In the genomic region with DNA sequence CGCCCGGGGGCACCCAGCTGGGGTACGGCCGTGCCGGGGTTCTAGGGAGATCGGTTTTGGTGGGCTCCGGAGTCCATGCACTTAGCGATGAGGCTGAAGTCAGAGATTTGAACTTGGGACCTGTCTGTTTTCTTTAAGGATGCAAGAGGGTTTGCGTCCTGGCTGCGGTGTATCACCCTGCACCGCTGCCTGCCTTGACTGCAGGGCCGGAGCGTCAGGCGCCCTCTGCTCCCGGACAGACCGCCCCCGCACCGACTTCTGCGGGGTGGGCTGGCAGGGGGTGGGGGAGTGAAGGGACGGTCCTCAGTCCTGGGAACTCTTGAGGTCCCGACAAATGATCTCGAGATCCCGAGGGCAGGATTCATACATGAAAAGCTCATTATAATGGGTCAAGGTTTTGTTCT, we compare ENCODE assay signal across 8 cellular contexts. TPM values are rescaled to one million over a fixed set of nuclear protein-coding genes. Genes with fewer than 3 reads are reported as not detected.
DNase-seq lines count a peak whose midpoint lies in the region; ATAC-seq, FAIRE-seq and TF ChIP-seq lines count a peak whose summit lies in the region.

No MANE protein-coding gene starts in this region.

- no peak for DNase-seq in AG09309 (ENCODE audit: low read depth)
- DNase-seq in Right ventricle myocardium superior = no peak
- DNase-seq in retinal pigment epithelial cell (ENCODE audit: low read depth) = no peak
- no peak for DNase-seq in HT-29 (ENCODE audit: low spot score)
- no peak for DNase-seq in GM12892 (ENCODE audit: insufficient read length)

- no peak for TF ChIP-seq POLR2A in GM12892 (IDR thresholded peaks at IDR 0.05; ENCODE audit: low read depth, low read length)

- TF ChIP-seq CTCF in AG09309 (IDR thresholded peaks at IDR 0.05; ENCODE audit: control insufficient read depth, insufficient read depth, low read depth, low read length, missing control alignments) = no peak
- no peak for TF ChIP-seq CTCF in HEK293 (tag by site-specific recombination; IDR thresholded peaks at IDR 0.05)
- TF ChIP-seq CTCF in VCaP (conservative IDR thresholded peaks at IDR 0.05) = no peak
- no peak for TF ChIP-seq CTCF in retinal pigment epithelial cell (conservative IDR thresholded peaks at IDR 0.05; ENCODE audit: low read depth, low read length)

- peak overlapping the region; percentile 53; the same call in 1 of the 2 replicates for H3K27ac ChIP-seq in HEK293 (ENCODE audit: extremely low read depth, low read depth, low read length)
- H3K27ac ChIP-seq in VCaP = peak overlapping the region; percentile 68

- POLR2A ChIA-PET in HEK293 (lab: Yijun Ruan, JAX) = interaction anchor here (0.6 to 2.3 kb wide), 11 partner anchors 8 to 160 kb away, joined by 3 to 9 read pairs (median 5); a partner anchor contains a TSS

- H3K9me3 ChIP-seq in HEK293 (ENCODE audit: control insufficient read depth, insufficient read depth, low read depth, low read length) = no peaks in the 10 kb centered on the region

- peak; percentile 9 for ATAC-seq in Right ventricle myocardium superior (ENCODE audit: poor library complexity)
- ATAC-seq in HG03196 (IDR thresholded peaks at IDR 0.05; ENCODE audit: unreplicated experiment) = no peak

- intact Hi-C loops in Right ventricle myocardium superior (cut with DNase I) = no loop called here

- H3K4me1 ChIP-seq in HEK293 (ENCODE audit: control insufficient read depth, insufficient read depth, low read length) = no peaks in the 10 kb centered on the region

- no peak for FAIRE-seq in GM12892 (lab: Jason Lieb, UNC)

- H3K36me3 ChIP-seq in HEK293 (ENCODE audit: control insufficient read depth in 2 of 2, insufficient read depth in 1 of 2, low read length in 2 of 2) = peaks cover 4 to 20% of the 10 kb centered on the region in 2 experiments; a peak in 2 of 3 replicates

- H3K4me3 ChIP-seq in AG09309 (ENCODE audit: control insufficient read depth, low read depth, low read length) (peak overlapping the region; percentile 90), HEK293 (ENCODE audit: low read depth, low read length) (peak overlapping the region; percentile 78), retinal pigment epithelial cell (ENCODE audit: low read length) (peak overlapping the region; percentile 80)

- CTCF ChIA-PET in HEK293 (lab: Yijun Ruan, JAX) = interaction anchor here (0.6 to 2.4 kb wide), 12 partner anchors 8 to 474 kb away, joined by 3 to 16 read pairs (median 5); a partner anchor contains a TSS

TF ChIP-seq in HEK293, 187 proteins besides CTCF, POLR2A, EP300 and RAD21:
- TF ChIP-seq GLIS2 (tag by site-specific recombination; IDR thresholded peaks at IDR 0.05) = 0 out of 2 replicates have a peak, but pooled peaks have one; percentile 12
- no peak for TF ChIP-seq ZNF747 (tag by site-specific recombination; IDR thresholded peaks at IDR 0.05)
- peak; percentile 32; the same call in 1 of the 2 replicates for TF ChIP-seq ZBTB20 (tag by site-specific recombination; IDR thresholded peaks at IDR 0.05)
- no peak for TF ChIP-seq SP3 (tag by site-specific recombination; IDR thresholded peaks at IDR 0.05)
- TF ChIP-seq SP2 (tag by site-specific recombination; IDR thresholded peaks at IDR 0.05) = peak; percentile 1; the same call in 1 of the 2 replicates
- TF ChIP-seq, protein P1, sequence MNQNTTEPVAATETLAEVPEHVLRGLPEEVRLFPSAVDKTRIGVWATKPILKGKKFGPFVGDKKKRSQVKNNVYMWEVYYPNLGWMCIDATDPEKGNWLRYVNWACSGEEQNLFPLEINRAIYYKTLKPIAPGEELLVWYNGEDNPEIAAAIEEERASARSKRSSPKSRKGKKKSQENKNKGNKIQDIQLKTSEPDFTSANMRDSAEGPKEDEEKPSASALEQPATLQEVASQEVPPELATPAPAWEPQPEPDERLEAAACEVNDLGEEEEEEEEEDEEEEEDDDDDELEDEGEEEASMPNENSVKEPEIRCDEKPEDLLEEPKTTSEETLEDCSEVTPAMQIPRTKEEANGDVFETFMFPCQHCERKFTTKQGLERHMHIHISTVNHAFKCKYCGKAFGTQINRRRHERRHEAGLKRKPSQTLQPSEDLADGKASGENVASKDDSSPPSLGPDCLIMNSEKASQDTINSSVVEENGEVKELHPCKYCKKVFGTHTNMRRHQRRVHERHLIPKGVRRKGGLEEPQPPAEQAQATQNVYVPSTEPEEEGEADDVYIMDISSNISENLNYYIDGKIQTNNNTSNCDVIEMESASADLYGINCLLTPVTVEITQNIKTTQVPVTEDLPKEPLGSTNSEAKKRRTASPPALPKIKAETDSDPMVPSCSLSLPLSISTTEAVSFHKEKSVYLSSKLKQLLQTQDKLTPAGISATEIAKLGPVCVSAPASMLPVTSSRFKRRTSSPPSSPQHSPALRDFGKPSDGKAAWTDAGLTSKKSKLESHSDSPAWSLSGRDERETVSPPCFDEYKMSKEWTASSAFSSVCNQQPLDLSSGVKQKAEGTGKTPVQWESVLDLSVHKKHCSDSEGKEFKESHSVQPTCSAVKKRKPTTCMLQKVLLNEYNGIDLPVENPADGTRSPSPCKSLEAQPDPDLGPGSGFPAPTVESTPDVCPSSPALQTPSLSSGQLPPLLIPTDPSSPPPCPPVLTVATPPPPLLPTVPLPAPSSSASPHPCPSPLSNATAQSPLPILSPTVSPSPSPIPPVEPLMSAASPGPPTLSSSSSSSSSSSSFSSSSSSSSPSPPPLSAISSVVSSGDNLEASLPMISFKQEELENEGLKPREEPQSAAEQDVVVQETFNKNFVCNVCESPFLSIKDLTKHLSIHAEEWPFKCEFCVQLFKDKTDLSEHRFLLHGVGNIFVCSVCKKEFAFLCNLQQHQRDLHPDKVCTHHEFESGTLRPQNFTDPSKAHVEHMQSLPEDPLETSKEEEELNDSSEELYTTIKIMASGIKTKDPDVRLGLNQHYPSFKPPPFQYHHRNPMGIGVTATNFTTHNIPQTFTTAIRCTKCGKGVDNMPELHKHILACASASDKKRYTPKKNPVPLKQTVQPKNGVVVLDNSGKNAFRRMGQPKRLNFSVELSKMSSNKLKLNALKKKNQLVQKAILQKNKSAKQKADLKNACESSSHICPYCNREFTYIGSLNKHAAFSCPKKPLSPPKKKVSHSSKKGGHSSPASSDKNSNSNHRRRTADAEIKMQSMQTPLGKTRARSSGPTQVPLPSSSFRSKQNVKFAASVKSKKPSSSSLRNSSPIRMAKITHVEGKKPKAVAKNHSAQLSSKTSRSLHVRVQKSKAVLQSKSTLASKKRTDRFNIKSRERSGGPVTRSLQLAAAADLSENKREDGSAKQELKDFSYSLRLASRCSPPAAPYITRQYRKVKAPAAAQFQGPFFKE (tag by site-specific recombination; IDR thresholded peaks at IDR 0.05; ENCODE audit: borderline replicate concordance) = 0 out of 2 replicates have a peak, but pooled peaks have one; percentile 14
- TF ChIP-seq, protein P2, sequence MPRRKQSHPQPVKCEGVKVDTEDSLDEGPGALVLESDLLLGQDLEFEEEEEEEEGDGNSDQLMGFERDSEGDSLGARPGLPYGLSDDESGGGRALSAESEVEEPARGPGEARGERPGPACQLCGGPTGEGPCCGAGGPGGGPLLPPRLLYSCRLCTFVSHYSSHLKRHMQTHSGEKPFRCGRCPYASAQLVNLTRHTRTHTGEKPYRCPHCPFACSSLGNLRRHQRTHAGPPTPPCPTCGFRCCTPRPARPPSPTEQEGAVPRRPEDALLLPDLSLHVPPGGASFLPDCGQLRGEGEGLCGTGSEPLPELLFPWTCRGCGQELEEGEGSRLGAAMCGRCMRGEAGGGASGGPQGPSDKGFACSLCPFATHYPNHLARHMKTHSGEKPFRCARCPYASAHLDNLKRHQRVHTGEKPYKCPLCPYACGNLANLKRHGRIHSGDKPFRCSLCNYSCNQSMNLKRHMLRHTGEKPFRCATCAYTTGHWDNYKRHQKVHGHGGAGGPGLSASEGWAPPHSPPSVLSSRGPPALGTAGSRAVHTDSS (tag by site-specific recombination; IDR thresholded peaks at IDR 0.05) = no peak
- no peak for TF ChIP-seq ZNF174 (tag by site-specific recombination; IDR thresholded peaks at IDR 0.05)

RNA-seq across cellular contexts. Expression of a gene that starts 0.7 kb away (rescaled TPM):
- total RNA-seq in Right ventricle myocardium superior = 3.3 TPM
- 2.8 and 5.3 TPM in 2 replicates for total RNA-seq in HT-29 (2014; rRNA removed; shearing (Covaris generic))
- 4.8 TPM for polyA plus RNA-seq in GM12892 (2012; ENCODE audit: missing spikeins)

RNA-seq across cellular contexts. Expression of a gene that starts 36.8 kb away (rescaled TPM):
- total RNA-seq in Right ventricle myocardium superior = not detected
- not detected in 2 replicates for total RNA-seq in HT-29 (2014; rRNA removed; shearing (Covaris generic))
- not detected for polyA plus RNA-seq in GM12892 (2012; ENCODE audit: missing spikeins)

RNA-seq across cellular contexts. Expression of a gene that starts 37.7 kb away (rescaled TPM):
- total RNA-seq in Right ventricle myocardium superior = 0.13 TPM
- total RNA-seq in HT-29 (2014; rRNA removed; shearing (Covaris generic)) = not detected in 2 replicates
- polyA plus RNA-seq in GM12892 (2012; ENCODE audit: missing spikeins) = not detected

RNA-seq across cellular contexts. Expression of a gene that starts 44.3 kb away (rescaled TPM):
- 95.4 TPM for total RNA-seq in Right ventricle myocardium superior
- 0.08 and 1.7 TPM in 2 replicates for total RNA-seq in HT-29 (2014; rRNA removed; shearing (Covaris generic))
- 0.66 TPM for polyA plus RNA-seq in GM12892 (2012; ENCODE audit: missing spikeins)

RNA-seq across cellular contexts. Expression of a gene that starts 50.2 kb away (rescaled TPM):
- total RNA-seq in Right ventricle myocardium superior = 31.4 TPM
- total RNA-seq in HT-29 (2014; rRNA removed; shearing (Covaris generic)) = 28.7 and 38.5 TPM in 2 replicates
- polyA plus RNA-seq in GM12892 (2012; ENCODE audit: missing spikeins) = 71.5 TPM
